Comparison of ENCODE assay signal across 9 cellular contexts in the genomic region with DNA sequence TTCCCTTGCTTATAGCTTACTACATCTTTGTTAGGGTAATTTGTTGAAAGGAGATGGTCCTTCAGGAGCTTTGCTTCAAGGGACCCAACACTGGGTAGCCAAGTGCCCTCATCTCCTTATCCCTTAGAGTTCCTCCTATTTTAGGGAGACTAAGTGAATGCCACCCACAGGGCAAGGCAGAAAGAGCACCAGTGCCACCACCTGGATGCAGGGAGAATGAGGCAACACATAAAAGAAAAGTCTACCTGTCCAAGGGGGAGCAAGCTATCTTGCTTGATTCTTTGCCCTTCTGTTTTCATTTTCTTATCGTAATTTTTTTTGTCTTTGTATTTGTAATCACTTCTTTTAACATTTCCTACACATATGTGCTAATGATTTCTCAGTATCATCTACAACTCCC.
DNase-seq lines count a peak whose midpoint lies in the region; ATAC-seq and TF ChIP-seq lines count a peak whose summit lies in the region.
"Had no signal": no experiment of that assay in that cellular context is flagged by ENCODE, and none has a peak within 500 bp of the region (broad histone marks: within the 10 kb centered on the region; RNA-seq: fewer than 3 reads in every experiment).

No MANE protein-coding gene starts in this region.

- H3K36me3 ChIP-seq in OCI-LY7 (ENCODE audit: insufficient read depth, low read length) (no peaks in the 10 kb centered on the region), smooth muscle cell (ENCODE audit: low read depth) (no peaks in the 10 kb centered on the region)

- 57% methylated on average over 1 of the region's 1 CpG for WGBS in smooth muscle cell (ENCODE audit: low lambda C conversion rate)

- H3K9me2 ChIP-seq in OCI-LY7 (ENCODE audit: insufficient read depth, low read length): no peaks in the 10 kb centered on the region

- no peak overlapping the region for H3K27ac ChIP-seq in OCI-LY7 (ENCODE audit: low read depth, low read length, poor library complexity, severe bottlenecking)
- H3K27ac ChIP-seq in smooth muscle cell (ENCODE audit: low read depth): no peak overlapping the region

- TF ChIP-seq POLR2A in GM18505 (IDR thresholded peaks at IDR 0.05; ENCODE audit: borderline replicate concordance, extremely low read depth, insufficient read depth, insufficient read length): no peak

- H3K9me3 ChIP-seq in OCI-LY7 (ENCODE audit: low read length): no peaks in the 10 kb centered on the region
- no peaks in the 10 kb centered on the region for H3K9me3 ChIP-seq in smooth muscle cell (replicated peaks; ENCODE audit: low read depth)

- H4K20me1 ChIP-seq in OCI-LY7 (ENCODE audit: insufficient read depth, low read length): no peaks in the 10 kb centered on the region
- H4K20me1 ChIP-seq in smooth muscle cell (ENCODE audit: low read depth): no peaks in the 10 kb centered on the region

- CTCF ChIA-PET in OCI-LY7 (lab: Charles Lee; ENCODE audit: unreplicated experiment): no interaction called here

- no peaks in the 10 kb centered on the region for H3K27me3 ChIP-seq in smooth muscle cell (ENCODE audit: low read depth)

- no peak overlapping the region for H3K9ac ChIP-seq in smooth muscle cell (ENCODE audit: low read depth)

- no TSS peak for BruUV-seq in OCI-LY7 (replicated peaks; lab: Mats Ljungman, UMichigan)

- H3K79me2 ChIP-seq in OCI-LY7 (ENCODE audit: insufficient read depth, low read depth, low read length): no peaks in the 10 kb centered on the region
- H3K79me2 ChIP-seq in smooth muscle cell (ENCODE audit: low read depth): no peaks in the 10 kb centered on the region

- no peak for ATAC-seq in GM18505 (IDR thresholded peaks at IDR 0.05; ENCODE audit: unreplicated experiment)
- no peak for ATAC-seq in GM19455 (IDR thresholded peaks at IDR 0.05; ENCODE audit: unreplicated experiment)
- no peak for ATAC-seq in HG03469 (IDR thresholded peaks at IDR 0.05; ENCODE audit: unreplicated experiment)

- no peaks in the 10 kb centered on the region for H3K4me1 ChIP-seq in OCI-LY7 (ENCODE audit: insufficient read depth, low read length, poor library complexity, severe bottlenecking)
- no peaks in the 10 kb centered on the region for H3K4me1 ChIP-seq in smooth muscle cell (ENCODE audit: low read depth)

- intact Hi-C loops in OCI-LY7 (cut with micrococcal nuclease; ENCODE audit: unreplicated experiment): no loop called here

- peak; percentile 3 for DNase-seq in NCI-H82 (lab: John Stamatoyannopoulos, UW)
- no peak for DNase-seq in NCI-H82 treated with DMSO at 0.1 percent for 48 hours (lab: John Stamatoyannopoulos, UW; ENCODE audit: unreplicated experiment)
- no peak for DNase-seq in OCI-LY7 (ENCODE audit: low spot score)
- DNase-seq in fibroblast of peridontal ligament (ENCODE audit: extremely low read depth): peak; percentile 63
- DNase-seq in smooth muscle cell (lab: John Stamatoyannopoulos, UW; ENCODE audit: unreplicated experiment): no peak
- DNase-seq: CD4-positive, CD25-positive, alpha-beta regulatory T cell had no signal

- H3F3A ChIP-seq in smooth muscle cell (ENCODE audit: low read depth): no peaks in the 10 kb centered on the region

- H3K4me2 ChIP-seq in OCI-LY7 (ENCODE audit: low read length): no peak overlapping the region
- H3K4me2 ChIP-seq in smooth muscle cell: no peak overlapping the region

- TF ChIP-seq CTCF in OCI-LY7 (conservative IDR thresholded peaks at IDR 0.05; ENCODE audit: low read length) (peak; percentile 38), smooth muscle cell (IDR thresholded peaks at IDR 0.05; ENCODE audit: borderline replicate concordance, insufficient read depth, poor library complexity, severe bottlenecking) (peak; percentile 26)

- H2AFZ ChIP-seq in OCI-LY7 (ENCODE audit: low read length): no peak overlapping the region
- H2AFZ ChIP-seq in smooth muscle cell (ENCODE audit: low read depth): no peak overlapping the region

- POLR2A ChIA-PET in OCI-LY7 (lab: Charles Lee): no interaction called here

- H3K4me3 ChIP-seq in OCI-LY7 (ENCODE audit: low read depth, low read length, poor library complexity, severe bottlenecking) (no peak overlapping the region), smooth muscle cell (no peak overlapping the region)

Comparison
In these comparisons a context has a peak if more than half of its experiments do, and no peak if none do; other contexts are left out.
1. DNase-seq: peak in NCI-H82 (single experiment) and fibroblast of peridontal ligament (single experiment); none in NCI-H82 treated with DMSO at 0.1 percent for 48 hours (single experiment), OCI-LY7 (single experiment) and smooth muscle cell (single experiment).